ENCODE assay signal across 13 cellular contexts in genomic region chr7:70788276-70788675, GRCh38.
DNase-seq lines count a peak whose midpoint lies in the region; TF ChIP-seq lines count a peak whose summit lies in the region.
"Had no signal": no experiment of that assay in that cellular context is flagged by ENCODE, and none has a peak within 500 bp of the region (broad histone marks: within the 10 kb centered on the region; RNA-seq: fewer than 3 reads in every experiment).

No MANE protein-coding gene starts in this region.

- no peaks in the 10 kb centered on the region for H3K36me3 ChIP-seq in testis (ENCODE audit: low read depth, missing control alignments)

- intact Hi-C loops in posterior cingulate gyrus (cut with DNase I), result no loop called here
- intact Hi-C loops in testis (cut with DNase I; ENCODE audit: low total_unique reads), result no loop called here

- H3K9me3 ChIP-seq in testis, result no peaks in the 10 kb centered on the region

- TF ChIP-seq POLR2A in testis (IDR thresholded peaks at IDR 0.05), result no peak

- no peak overlapping the region for H3K27ac ChIP-seq in testis

- H3K27me3 ChIP-seq in testis, result no peaks in the 10 kb centered on the region

- DNase-seq in stimulated activated CD4-positive, alpha-beta T cell treated with anti-CD3 and anti-CD28 coated beads, Interleukin-2, amount 100 ng/mL, for 24 hours, result peak; percentile 12 to 23
- no peak for DNase-seq in stimulated activated CD4-positive, alpha-beta T cell treated with anti-CD3 and anti-CD28 coated beads, Interleukin-12 subunit alpha, Interleukin-12 subunit beta, amount 100 ng/mL, for 4 hours
- DNase-seq in activated CD4-positive, alpha-beta T cell treated with anti-CD3 and anti-CD28 coated beads for 48 hours, result peak; percentile 23
- DNase-seq in choroid plexus epithelial cell (ENCODE audit: low read depth) (no peak), NK-92 (lab: John Stamatoyannopoulos, UW; ENCODE audit: unreplicated experiment) (no peak), posterior cingulate gyrus (no peak), testis (no peak), kidney glomerular epithelial cell (lab: John Stamatoyannopoulos, UW) (no peak)
- DNase-seq: activated CD8-positive, alpha-beta memory T cell treated with anti-CD3 and anti-CD28 coated beads, Interleukin-2, amount 50 U/mL, for 4 hours; DMS79; effector CD4-positive, alpha-beta T cell; foreskin fibroblast; NCI-H510A had no signal

- TF ChIP-seq CTCF in choroid plexus epithelial cell (conservative IDR thresholded peaks at IDR 0.05; ENCODE audit: low read depth, low read length), result peak; percentile 4
- TF ChIP-seq CTCF in testis (IDR thresholded peaks at IDR 0.05), result no peak

- no peaks in the 10 kb centered on the region for H3K4me1 ChIP-seq in testis

- no peak overlapping the region for H3K4me3 ChIP-seq in choroid plexus epithelial cell (ENCODE audit: low read depth, low read length)
- H3K4me3 ChIP-seq in testis, result no peak overlapping the region

- 88 to 93% methylated on average over 7 of the region's 7 CpGs for WGBS in testis, 2 donors

Comparison
In these comparisons a context has a peak if more than half of its experiments do, and no peak if none do; other contexts are left out.
1. DNase-seq: peak in stimulated activated CD4-positive, alpha-beta T cell treated with anti-CD3 and anti-CD28 coated beads, Interleukin-2, amount 100 ng/mL, for 24 hours (2 of 2) and activated CD4-positive, alpha-beta T cell treated with anti-CD3 and anti-CD28 coated beads for 48 hours (single experiment); none in stimulated activated CD4-positive, alpha-beta T cell treated with anti-CD3 and anti-CD28 coated beads, Interleukin-12 subunit alpha, Interleukin-12 subunit beta, amount 100 ng/mL, for 4 hours (single experiment), choroid plexus epithelial cell (single experiment), NK-92 (single experiment), posterior cingulate gyrus (0 of 10), testis (single experiment) and kidney glomerular epithelial cell (single experiment).